Comparison of ENCODE assay signal across 9 cellular contexts in the genomic region with DNA sequence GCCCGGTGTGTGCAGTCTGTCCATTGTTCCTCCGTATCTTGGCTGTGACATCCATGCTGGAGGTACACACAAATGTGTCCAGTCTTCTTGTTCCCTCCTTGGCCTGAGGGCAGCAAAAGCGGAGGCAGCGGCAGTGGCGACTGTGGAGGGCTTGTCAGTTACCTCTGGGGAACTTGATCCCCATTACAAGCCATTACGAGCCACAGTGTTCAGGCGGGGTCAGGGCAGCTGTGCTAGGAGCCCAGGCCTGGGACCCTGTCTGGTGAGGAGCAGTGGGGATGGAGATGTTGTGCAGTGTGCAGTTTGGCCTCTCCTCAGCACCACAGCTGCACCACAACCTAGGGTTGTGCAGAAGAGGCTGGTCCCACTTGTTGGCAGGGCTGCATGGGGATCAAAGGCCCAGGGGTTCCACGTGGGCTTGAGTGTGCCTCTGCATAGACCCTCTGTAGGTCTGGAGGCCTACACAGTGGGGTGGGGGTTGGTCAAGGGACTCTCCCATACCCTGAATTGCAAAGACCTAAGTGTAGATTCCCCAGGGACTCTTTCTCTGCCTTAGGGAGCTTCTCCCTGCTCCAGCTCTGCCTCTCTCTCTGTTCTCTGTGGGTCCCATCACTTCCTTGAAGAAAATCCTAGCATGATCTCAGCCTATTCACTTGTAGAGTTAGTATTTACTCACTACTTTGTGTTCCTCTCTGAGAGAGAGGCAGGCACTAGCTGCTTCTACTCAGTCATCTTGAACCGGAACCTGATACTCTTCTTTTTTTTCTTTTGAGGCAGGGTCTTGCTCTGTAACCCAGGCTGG. TPM values are rescaled to one million over a fixed set of nuclear protein-coding genes. Genes with fewer than 3 reads are reported as not detected.
DNase-seq lines count a peak whose midpoint lies in the region; ATAC-seq and TF ChIP-seq lines count a peak whose summit lies in the region.
"Had no signal": no experiment of that assay in that cellular context is flagged by ENCODE, and none has a peak within 500 bp of the region (broad histone marks: within the 10 kb centered on the region; RNA-seq: fewer than 3 reads in every experiment).

No MANE protein-coding gene starts in this region.

- H3K27me3 Mint-ChIP-seq in activated naive CD4-positive, alpha-beta T cell treated with anti-CD3 and anti-CD28 coated beads for 36 hours (ENCODE audit: low read depth): no peaks in the 10 kb centered on the region
- H3K27me3 Mint-ChIP-seq in activated naive CD8-positive, alpha-beta T cell treated with anti-CD3 and anti-CD28 coated beads, Interleukin-2, amount 50 U/mL, for 24 hours: no peaks in the 10 kb centered on the region

- H3K4me1 Mint-ChIP-seq in activated naive CD4-positive, alpha-beta T cell treated with anti-CD3 and anti-CD28 coated beads for 36 hours (ENCODE audit: low read depth): peaks cover 27% of the 10 kb centered on the region
- peaks cover 26% of the 10 kb centered on the region for H3K4me1 Mint-ChIP-seq in activated naive CD8-positive, alpha-beta T cell treated with anti-CD3 and anti-CD28 coated beads, Interleukin-2, amount 50 U/mL, for 24 hours

- no peak for TF ChIP-seq EP300 in tibial nerve (IDR thresholded peaks at IDR 0.05)

- ATAC-seq in activated naive CD8-positive, alpha-beta T cell treated with anti-CD3 and anti-CD28 coated beads, Interleukin-2, amount 50 U/mL, for 24 hours: no peak
- ATAC-seq in lung (ENCODE audit: insufficient read depth, low FRiP score) (no peak), GM21825 (IDR thresholded peaks at IDR 0.05; ENCODE audit: unreplicated experiment) (no peak), HG03025 (IDR thresholded peaks at IDR 0.05; ENCODE audit: low FRiP score, unreplicated experiment) (no peak)

- peak overlapping the region; percentile 77 for H3K4me3 Mint-ChIP-seq in activated naive CD4-positive, alpha-beta T cell treated with anti-CD3 and anti-CD28 coated beads for 36 hours
- H3K4me3 Mint-ChIP-seq in activated naive CD8-positive, alpha-beta T cell treated with anti-CD3 and anti-CD28 coated beads, Interleukin-2, amount 50 U/mL, for 24 hours: peak overlapping the region; percentile 81

- H3K9me3 ChIP-seq in lung (ENCODE audit: control insufficient read depth in 2 of 2, insufficient read depth in 1 of 2, low read length in 1 of 2) (no peaks in the 10 kb centered on the region), tibial nerve (no peaks in the 10 kb centered on the region)

- 80 to 88% methylated on average over 9 of the region's 9 CpGs for WGBS in lung, 2 donors
- WGBS in tibial nerve, 2 donors: 79 to 83% methylated on average over 9 of the region's 9 CpGs

- H3K27me3 ChIP-seq in lung (ENCODE audit: control insufficient read depth, insufficient read depth) (no peaks in the 10 kb centered on the region), tibial nerve (no peaks in the 10 kb centered on the region)

- no peaks in the 10 kb centered on the region for H3K36me3 Mint-ChIP-seq in activated naive CD4-positive, alpha-beta T cell treated with anti-CD3 and anti-CD28 coated beads for 36 hours (ENCODE audit: low read depth)
- peaks cover 4% of the 10 kb centered on the region for H3K36me3 Mint-ChIP-seq in activated naive CD8-positive, alpha-beta T cell treated with anti-CD3 and anti-CD28 coated beads, Interleukin-2, amount 50 U/mL, for 24 hours (ENCODE audit: low read depth)

- H3K27ac ChIP-seq in lung (ENCODE audit: low read depth in 1 of 2, low read length in 1 of 2) (peak overlapping the region; percentile 14 to 68), tibial nerve (peak overlapping the region in 3 of 4 donors; percentile 59 to 73 (median 68))

- H3K36me3 ChIP-seq in lung (ENCODE audit: control insufficient read depth in 2 of 2, insufficient read depth in 2 of 2, low read length in 2 of 2) (no peaks in the 10 kb centered on the region), tibial nerve (no peaks in the 10 kb centered on the region)

- peaks cover 4 to 16% of the 10 kb centered on the region in 2 donors for H3K4me1 ChIP-seq in lung (ENCODE audit: control insufficient read depth in 2 of 2, insufficient read depth in 2 of 2, low read length in 2 of 2)
- H3K4me1 ChIP-seq in tibial nerve: peaks cover 0 to 31% (median 9%) of the 10 kb centered on the region in 4 donors

- peaks cover 4% of the 10 kb centered on the region for H3K9me3 Mint-ChIP-seq in activated naive CD4-positive, alpha-beta T cell treated with anti-CD3 and anti-CD28 coated beads for 36 hours
- no peaks in the 10 kb centered on the region for H3K9me3 Mint-ChIP-seq in activated naive CD8-positive, alpha-beta T cell treated with anti-CD3 and anti-CD28 coated beads, Interleukin-2, amount 50 U/mL, for 24 hours

- CTCF ChIA-PET in activated naive CD4-positive, alpha-beta T cell treated with anti-CD3 and anti-CD28 coated beads for 36 hours (lab: Charles Lee): interaction anchor here (0.6 to 7.4 kb wide), 6 partner anchors 12 to 293 kb away, joined by 3 to 118 read pairs (median 8); partner anchors contain the start of gene SLFN12L

- TF ChIP-seq POLR2A in tibial nerve (IDR thresholded peaks at IDR 0.05): no peak

- no peak for DNase-seq in activated naive CD4-positive, alpha-beta T cell treated with anti-CD3 and anti-CD28 coated beads for 36 hours
- no peak for DNase-seq in activated naive CD4-positive, alpha-beta T cell treated with Interleukin-2 at 50 U/mL for 16 hours
- DNase-seq in activated naive CD8-positive, alpha-beta T cell treated with anti-CD3 and anti-CD28 coated beads, Interleukin-2, amount 50 U/mL, for 24 hours: no peak
- DNase-seq in lung (ENCODE audit: low spot score) (no peak), tibial nerve (ENCODE audit: low spot score in 2 of 2) (no peak), NCI-H2227 (lab: John Stamatoyannopoulos, UW; ENCODE audit: unreplicated experiment) (no peak)
- DNase-seq: AML-193 had no signal

- intact Hi-C loops in activated naive CD4-positive, alpha-beta T cell treated with anti-CD3 and anti-CD28 coated beads for 36 hours (cut with micrococcal nuclease): loop anchor here (1.0 to 5.0 kb wide), 3 partner anchors 114 to 273 kb away; partner anchors contain the start of gene AP2B1

- no peak overlapping the region for H3K27ac Mint-ChIP-seq in activated naive CD4-positive, alpha-beta T cell treated with anti-CD3 and anti-CD28 coated beads for 36 hours
- H3K27ac Mint-ChIP-seq in activated naive CD8-positive, alpha-beta T cell treated with anti-CD3 and anti-CD28 coated beads, Interleukin-2, amount 50 U/mL, for 24 hours: no peak overlapping the region

- TF ChIP-seq CTCF in lung (IDR thresholded peaks at IDR 0.05; ENCODE audit: control extremely low read depth, extremely low read depth): no peak
- TF ChIP-seq CTCF in tibial nerve (IDR thresholded peaks at IDR 0.05): no peak

- no peak overlapping the region for H3K4me3 ChIP-seq in lung
- H3K4me3 ChIP-seq in tibial nerve: peak overlapping the region in 1 of 4 donors; percentile 38

RNA-seq across cellular contexts. Expression of gene SLFN11, which starts 58.8 kb away (rescaled TPM):
- total RNA-seq in activated naive CD4-positive, alpha-beta T cell treated with anti-CD3 and anti-CD28 coated beads for 36 hours: 10 to 100 TPM; 46.4 to 49.6 TPM
- 10 to 100 TPM; 22.7 to 66.0 TPM for total RNA-seq in lung
- 10 to 100 TPM; 12.1 to 13.0 TPM for polyA plus RNA-seq in lung
- 10 to 100 TPM; 46.3 to 55.8 (median 51.1) TPM for total RNA-seq in tibial nerve
